ENCODE assay signal across 15 cellular contexts in genomic region chr17:921161-921560, GRCh38. TPM values are rescaled to one million over a fixed set of nuclear protein-coding genes. Genes with fewer than 3 reads are reported as not detected.
A peak's percentile ranks its signal among the peaks of the same experiment; 100 is the strongest.
DNase-seq lines count a peak whose midpoint lies in the region; ATAC-seq and TF ChIP-seq lines count a peak whose summit lies in the region.
"Had no signal": no experiment of that assay in that cellular context is flagged by ENCODE, and none has a peak within 500 bp of the region (broad histone marks: within the 10 kb centered on the region; RNA-seq: fewer than 3 reads in every experiment).

No MANE protein-coding gene starts in this region.

- intact Hi-C loops in prostate gland (cut with DNase I), result no loop called here

- TF ChIP-seq POLR2A in prostate gland (IDR thresholded peaks at IDR 0.05), result no peak

- peak; percentile 77 for ATAC-seq in SK-N-SH treated with all-trans-retinoic acid at 6 μM for 48 hours
- ATAC-seq in HG02678 (IDR thresholded peaks at IDR 0.05; ENCODE audit: unreplicated experiment), result no peak
- no peak for ATAC-seq in stimulated activated effector memory CD8-positive, alpha-beta T cell treated with anti-CD3 and anti-CD28 coated beads, Interleukin-12 subunit alpha, Interleukin-12 subunit beta, amount 100 ng/mL, for 72 hours
- no peak for ATAC-seq in HG03460 (IDR thresholded peaks at IDR 0.05; ENCODE audit: unreplicated experiment)
- ATAC-seq: activated CD4-positive, CD25-positive, alpha-beta regulatory T cell treated with anti-CD3 and anti-CD28 coated beads, Interleukin-2, amount 50 U/mL, for 24 hours had no signal

- H3K4me1 ChIP-seq in prostate gland (replicated peaks), result peaks cover 4% of the 10 kb centered on the region

- no peaks in the 10 kb centered on the region for H3K9me3 ChIP-seq in prostate gland

- H3K27ac Mint-ChIP-seq in stimulated activated effector memory CD8-positive, alpha-beta T cell treated with anti-CD3 and anti-CD28 coated beads, Interleukin-12 subunit alpha, Interleukin-12 subunit beta, amount 100 ng/mL, for 72 hours, result no peak overlapping the region

- no peak overlapping the region for H3K4me3 Mint-ChIP-seq in stimulated activated effector memory CD8-positive, alpha-beta T cell treated with anti-CD3 and anti-CD28 coated beads, Interleukin-12 subunit alpha, Interleukin-12 subunit beta, amount 100 ng/mL, for 72 hours

- 61% methylated on average over 13 of the region's 13 CpGs for WGBS in prostate gland

- no peaks in the 10 kb centered on the region for H3K36me3 ChIP-seq in prostate gland

- no peak for TF ChIP-seq CTCF in fibroblast of mammary gland (conservative IDR thresholded peaks at IDR 0.05; ENCODE audit: control insufficient read depth, insufficient read depth, low read depth, low read length)
- no peak for TF ChIP-seq CTCF in prostate gland (IDR thresholded peaks at IDR 0.05)

- no peak overlapping the region for H3K4me3 ChIP-seq in fibroblast of mammary gland (ENCODE audit: control insufficient read depth, low read depth, low read length)
- no peak overlapping the region for H3K4me3 ChIP-seq in prostate gland

- no peaks in the 10 kb centered on the region for H3K9me3 Mint-ChIP-seq in stimulated activated effector memory CD8-positive, alpha-beta T cell treated with anti-CD3 and anti-CD28 coated beads, Interleukin-12 subunit alpha, Interleukin-12 subunit beta, amount 100 ng/mL, for 72 hours

- H3K27me3 ChIP-seq in prostate gland (replicated peaks; ENCODE audit: insufficient read depth), result no peaks in the 10 kb centered on the region

- DNase-seq in ELR (ENCODE audit: low read depth) (peak; percentile 47), fibroblast of mammary gland (ENCODE audit: low read depth) (peak; percentile 70), prostate gland (ENCODE audit: low spot score) (peak; percentile 59), globus pallidus (ENCODE audit: low spot score) (no peak)
- DNase-seq in stimulated activated effector memory CD8-positive, alpha-beta T cell treated with anti-CD3 and anti-CD28 coated beads, Interleukin-12 subunit alpha, Interleukin-12 subunit beta, amount 100 ng/mL, for 72 hours (ENCODE audit: low spot score in 2 of 2), result no peak
- DNase-seq: activated naive CD4-positive, alpha-beta T cell treated with Interleukin-2 at 50 U/mL for 16 hours; head of caudate nucleus; MM.1S; NCI-H2081; NCI-H69; T-helper 2 cell had no signal

- no peaks in the 10 kb centered on the region for H3K4me1 Mint-ChIP-seq in stimulated activated effector memory CD8-positive, alpha-beta T cell treated with anti-CD3 and anti-CD28 coated beads, Interleukin-12 subunit alpha, Interleukin-12 subunit beta, amount 100 ng/mL, for 72 hours

- peak overlapping the region in 1 of 2 donors; percentile 9 for H3K27ac ChIP-seq in prostate gland

- H3K36me3 Mint-ChIP-seq in stimulated activated effector memory CD8-positive, alpha-beta T cell treated with anti-CD3 and anti-CD28 coated beads, Interleukin-12 subunit alpha, Interleukin-12 subunit beta, amount 100 ng/mL, for 72 hours, result no peaks in the 10 kb centered on the region

TF ChIP-seq in SK-N-SH treated with all-trans-retinoic acid at 6 μM for 48 hours, 23 proteins besides CTCF, POLR2A, EP300 and RAD21:
- no peak for TF ChIP-seq TSHZ2 (CRISPR knock-in tag; IDR thresholded peaks at IDR 0.05)
- no peak for TF ChIP-seq CSRNP3 (CRISPR knock-in tag; IDR thresholded peaks at IDR 0.05)
- TF ChIP-seq ZNF8 (CRISPR knock-in tag; IDR thresholded peaks at IDR 0.05), result no peak
- no peak for TF ChIP-seq RARB (CRISPR knock-in tag; IDR thresholded peaks at IDR 0.05)
- TF ChIP-seq ISL1 (CRISPR knock-in tag; IDR thresholded peaks at IDR 0.05), result no peak
- TF ChIP-seq CREB5 (CRISPR knock-in tag; IDR thresholded peaks at IDR 0.05; ENCODE audit: low read depth), result no peak
- no peak for TF ChIP-seq ARNTL (CRISPR knock-in tag; IDR thresholded peaks at IDR 0.05; ENCODE audit: borderline replicate concordance, low read depth)
- TF ChIP-seq ZNF565 (CRISPR knock-in tag; conservative IDR thresholded peaks at IDR 0.05; ENCODE audit: low read depth), result no peak
- TF ChIP-seq ZC3H10 (CRISPR knock-in tag; IDR thresholded peaks at IDR 0.05), result no peak
- no peak for TF ChIP-seq PPARA (CRISPR knock-in tag; IDR thresholded peaks at IDR 0.05; ENCODE audit: borderline replicate concordance)
- TF ChIP-seq PATZ1 (CRISPR knock-in tag; IDR thresholded peaks at IDR 0.05; ENCODE audit: borderline replicate concordance), result no peak
- TF ChIP-seq SNAI2 (CRISPR knock-in tag; IDR thresholded peaks at IDR 0.05), result no peak
- no peak for TF ChIP-seq GLIS3 (CRISPR knock-in tag; IDR thresholded peaks at IDR 0.05)
- no peak for TF ChIP-seq TCF4 (CRISPR knock-in tag; IDR thresholded peaks at IDR 0.05; ENCODE audit: borderline replicate concordance)
- no peak for TF ChIP-seq ZFP3 (CRISPR knock-in tag; IDR thresholded peaks at IDR 0.05)
- TF ChIP-seq CSDC2 (CRISPR knock-in tag; IDR thresholded peaks at IDR 0.05), result no peak

RNA-seq across cellular contexts. Expression of gene NXN, which starts 58.4 kb away (rescaled TPM):
- total RNA-seq in prostate gland, result 10 to 100 TPM; 56.2 to 56.7 TPM

Comparison
In these comparisons a context has a peak if more than half of its experiments do, and no peak if none do; other contexts are left out.
1. DNase-seq: peak in ELR (single experiment), fibroblast of mammary gland (single experiment) and prostate gland (single experiment); none in stimulated activated effector memory CD8-positive, alpha-beta T cell treated with anti-CD3 and anti-CD28 coated beads, Interleukin-12 subunit alpha, Interleukin-12 subunit beta, amount 100 ng/mL, for 72 hours (0 of 2) and globus pallidus (single experiment).